ENCODE assay signal across 18 cellular contexts in the genomic region with DNA sequence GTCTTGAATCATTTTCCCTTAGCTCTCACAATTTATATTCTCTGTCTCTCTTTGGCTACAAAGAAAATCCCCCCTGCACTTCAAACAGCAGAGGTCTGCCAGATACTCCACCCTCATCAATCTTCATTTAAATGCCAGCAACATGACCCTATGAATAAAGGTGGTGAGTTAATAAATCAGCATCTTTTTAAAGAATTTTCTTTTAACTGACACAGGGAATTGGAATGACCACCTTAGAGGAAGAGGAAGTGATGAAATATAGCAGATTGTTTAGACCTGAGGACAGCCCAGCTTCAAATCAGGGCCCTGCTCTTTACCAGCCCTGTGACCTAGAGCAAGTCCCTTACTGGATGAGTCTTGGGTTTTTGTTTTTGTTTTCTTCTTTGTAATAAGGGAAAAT.
"Had no signal": no experiment of that assay in that cellular context is flagged by ENCODE, and none has a peak within 500 bp of the region (broad histone marks: within the 10 kb centered on the region; RNA-seq: fewer than 3 reads in every experiment).

No MANE protein-coding gene starts in this region.

- H3K27ac Mint-ChIP-seq: activated CD8-positive, alpha-beta T cell treated with anti-CD3 and anti-CD28 coated beads, Interleukin-2, amount 10 ng/mL, durations not matched to agents 7 days and 5 days; activated naive CD8-positive, alpha-beta T cell treated with anti-CD3 and anti-CD28 coated beads, Interleukin-2, amount 50 U/mL, for 24 hours; activated T-helper 1 cell treated with anti-CD3 and anti-CD28 coated beads, Interleukin-12 subunit alpha, Interleukin-12 subunit beta, Interleukin-2, Interleukin-4 antibody, amounts not matched to agents 30 ng/mL and 10 ng/mL and 1 ng/mL, durations not matched to agents 14 hours and 24 hours and 36 hours had no signal

- H3K4me1 ChIP-seq: ascending aorta, left lung, suprapubic skin, upper lobe of left lung had no signal

- H3K4me3 Mint-ChIP-seq: activated CD8-positive, alpha-beta T cell treated with anti-CD3 and anti-CD28 coated beads, Interleukin-2, amount 10 ng/mL, durations not matched to agents 7 days and 5 days; activated naive CD8-positive, alpha-beta T cell treated with anti-CD3 and anti-CD28 coated beads, Interleukin-2, amount 50 U/mL, for 24 hours; activated T-helper 1 cell treated with anti-CD3 and anti-CD28 coated beads, Interleukin-12 subunit alpha, Interleukin-12 subunit beta, Interleukin-2, Interleukin-4 antibody, amounts not matched to agents 30 ng/mL and 10 ng/mL and 1 ng/mL, durations not matched to agents 14 hours and 24 hours and 36 hours had no signal

- H3K27me3 ChIP-seq: ascending aorta, left lung, suprapubic skin, upper lobe of left lung had no signal

- H3K4me3 ChIP-seq: ascending aorta, left lung, suprapubic skin, upper lobe of left lung had no signal

- H3K27me3 Mint-ChIP-seq: activated naive CD8-positive, alpha-beta T cell treated with anti-CD3 and anti-CD28 coated beads, Interleukin-2, amount 50 U/mL, for 24 hours had no signal

- H3K27ac ChIP-seq: ascending aorta, left lung, suprapubic skin, upper lobe of left lung, WERI-Rb-1 had no signal

- DNase-seq: activated CD4-positive, alpha-beta T cell treated with anti-CD3 and anti-CD28 coated beads for 4 hours; activated CD8-positive, alpha-beta memory T cell treated with anti-CD3 and anti-CD28 coated beads, Interleukin-2, amount 50 U/mL, for 48 hours; activated CD8-positive, alpha-beta T cell treated with anti-CD3 and anti-CD28 coated beads, Interleukin-2, amount 10 ng/mL, durations not matched to agents 7 days and 5 days; activated naive CD4-positive, alpha-beta T cell; activated naive CD8-positive, alpha-beta T cell treated with anti-CD3 and anti-CD28 coated beads, Interleukin-2, amount 50 U/mL, for 24 hours; dermis blood vessel endothelial cell; erythroblast; left lung; stimulated activated CD4-positive, alpha-beta T cell treated with anti-CD3 and anti-CD28 coated beads, Interleukin-4, amount 100 ng/mL, for 1 hour; stimulated activated CD8-positive, alpha-beta memory T cell treated with anti-CD3 and anti-CD28 coated beads, Interleukin-4, amount 100 ng/mL, for 48 hours; stimulated activated naive CD8-positive, alpha-beta T cell treated with anti-CD3 and anti-CD28 coated beads, Interleukin-15, Interleukin-2, amounts not matched to agents 100 U/mL and 50 U/mL, for 24 hours; T-helper 1 cell; upper lobe of left lung; WERI-Rb-1 had no signal

- H3K36me3 ChIP-seq: ascending aorta, left lung, suprapubic skin, upper lobe of left lung, WERI-Rb-1 had no signal

- H3K4me1 Mint-ChIP-seq: activated naive CD8-positive, alpha-beta T cell treated with anti-CD3 and anti-CD28 coated beads, Interleukin-2, amount 50 U/mL, for 24 hours had no signal

- H3K9me3 ChIP-seq: ascending aorta, left lung, suprapubic skin, upper lobe of left lung had no signal

- FAIRE-seq: islet of Langerhans had no signal
